In genomic region chrX:56319165-56319564, GRCh38 we compare ENCODE assay signal across 8 cellular contexts.
"Had no signal": no experiment of that assay in that cellular context is flagged by ENCODE, and none has a peak within 500 bp of the region (broad histone marks: within the 10 kb centered on the region; RNA-seq: fewer than 3 reads in every experiment).

No MANE protein-coding gene starts in this region.

- H3K9me3 ChIP-seq: HAP-1 had no signal

- H2AFZ ChIP-seq: GM23248 had no signal

- H3K36me3 ChIP-seq: HAP-1 had no signal

- H3K4me1 ChIP-seq: HAP-1 had no signal

- H3K4me3 ChIP-seq: GM23248, HAP-1 had no signal

- DNase-seq: GM23248, GOT3, H7, HFFc6, IMR-90 had no signal

- ATAC-seq: HCT116 had no signal

- H3K4me3 Mint-ChIP-seq: HFFc6 had no signal

- H3K9ac ChIP-seq: GM23248 had no signal

- H3K27ac Mint-ChIP-seq: HFFc6 had no signal

- H3K27ac ChIP-seq: GM23248, HL-60 had no signal
